In genomic region chr19:39405261-39405912, GRCh38 we compare ENCODE assay signal across 9 cellular contexts. TPM values are rescaled to one million over a fixed set of nuclear protein-coding genes. Genes with fewer than 3 reads are reported as not detected.
DNase-seq lines count a peak whose midpoint lies in the region; ATAC-seq lines count a peak whose summit lies in the region.
"Had no signal": no experiment of that assay in that cellular context is flagged by ENCODE, and none has a peak within 500 bp of the region (broad histone marks: within the 10 kb centered on the region; RNA-seq: fewer than 3 reads in every experiment).

No MANE protein-coding gene starts in this region.

- no peak for DNase-seq in activated CD4-positive, alpha-beta T cell treated with anti-CD3 and anti-CD28 coated beads, Interleukin-2, amount 10 ng/mL, durations not matched to agents 7 days and 5 days
- DNase-seq in activated CD4-positive, alpha-beta T cell treated with anti-CD3 and anti-CD28 coated beads for 48 hours, result no peak
- DNase-seq in activated CD4-positive, alpha-beta memory T cell treated with anti-CD3 and anti-CD28 coated beads, Interleukin-2, amount 10 ng/mL, durations not matched to agents 7 days and 5 days, result no peak
- peak; percentile 16 for DNase-seq in iris pigment epithelial cell (ENCODE audit: low read depth)
- DNase-seq in substantia nigra (lab: John Stamatoyannopoulos, UW), result no peak
- no peak for DNase-seq in activated CD4-positive, alpha-beta T cell treated with anti-CD3 and anti-CD28 coated beads, Interleukin-2, amount 50 U/mL, for 1 hour
- DNase-seq in NCI-H146 (lab: John Stamatoyannopoulos, UW), result no peak
- no peak for DNase-seq in left lobe of liver (ENCODE audit: low spot score)
- DNase-seq: activated CD4-positive, alpha-beta T cell treated with anti-CD3 and anti-CD28 coated beads for 1 hour had no signal

- peak overlapping the region; percentile 88 for H3K27ac ChIP-seq in substantia nigra (ENCODE audit: low read depth, low read length, poor library complexity, severe bottlenecking)

- CTCF ChIA-PET in activated CD4-positive, alpha-beta T cell treated with anti-CD3 and anti-CD28 coated beads, Interleukin-2, amount 10 ng/mL, durations not matched to agents 7 days and 5 days (lab: Charles Lee), result interaction anchor here (0.6 to 2.1 kb wide), 2 partner anchors 9 to 14 kb away, joined by 5 to 11 read pairs; partner anchors contain the start of genes MED29 and PAF1
- CTCF ChIA-PET in activated CD4-positive, alpha-beta memory T cell treated with anti-CD3 and anti-CD28 coated beads, Interleukin-2, amount 10 ng/mL, durations not matched to agents 7 days and 5 days (lab: Charles Lee), result interaction anchor here (4.5 kb wide), 1 partner anchor 7 kb away, joined by 57 read pairs; no protein-coding TSS in a partner anchor

- POLR2A ChIA-PET in activated CD4-positive, alpha-beta T cell treated with anti-CD3 and anti-CD28 coated beads, Interleukin-2, amount 10 ng/mL, durations not matched to agents 7 days and 5 days (lab: Charles Lee), result interaction anchor here (0.7 kb wide), 1 partner anchor 73 kb away, joined by 3 read pairs; no protein-coding TSS in a partner anchor
- POLR2A ChIA-PET in activated CD4-positive, alpha-beta memory T cell treated with anti-CD3 and anti-CD28 coated beads, Interleukin-2, amount 10 ng/mL, durations not matched to agents 7 days and 5 days (lab: Charles Lee), result interaction anchor here (0.9 to 10.6 kb wide), 5 partner anchors 8 to 70 kb away, joined by 4 to 195 read pairs (median 60); partner anchors contain the start of genes GMFG, MED29, PAF1 and RPS16

- H3K4me1 Mint-ChIP-seq in activated CD4-positive, alpha-beta T cell treated with anti-CD3 and anti-CD28 coated beads, Interleukin-2, amount 10 ng/mL, durations not matched to agents 7 days and 5 days, result peaks cover 53% of the 10 kb centered on the region
- peaks cover 51% of the 10 kb centered on the region for H3K4me1 Mint-ChIP-seq in activated CD4-positive, alpha-beta memory T cell treated with anti-CD3 and anti-CD28 coated beads, Interleukin-2, amount 10 ng/mL, durations not matched to agents 7 days and 5 days

- H3K27me3 Mint-ChIP-seq in activated CD4-positive, alpha-beta T cell treated with anti-CD3 and anti-CD28 coated beads, Interleukin-2, amount 10 ng/mL, durations not matched to agents 7 days and 5 days, result no peaks in the 10 kb centered on the region
- H3K27me3 Mint-ChIP-seq in activated CD4-positive, alpha-beta memory T cell treated with anti-CD3 and anti-CD28 coated beads, Interleukin-2, amount 10 ng/mL, durations not matched to agents 7 days and 5 days, result no peaks in the 10 kb centered on the region

- no peak for ATAC-seq in left lobe of liver

- no peaks in the 10 kb centered on the region for H3K9me3 Mint-ChIP-seq in activated CD4-positive, alpha-beta T cell treated with anti-CD3 and anti-CD28 coated beads, Interleukin-2, amount 10 ng/mL, durations not matched to agents 7 days and 5 days
- H3K9me3 Mint-ChIP-seq in activated CD4-positive, alpha-beta memory T cell treated with anti-CD3 and anti-CD28 coated beads, Interleukin-2, amount 10 ng/mL, durations not matched to agents 7 days and 5 days, result no peaks in the 10 kb centered on the region

- H3K27ac Mint-ChIP-seq in activated CD4-positive, alpha-beta T cell treated with anti-CD3 and anti-CD28 coated beads, Interleukin-2, amount 10 ng/mL, durations not matched to agents 7 days and 5 days, result peak overlapping the region; percentile 94
- H3K27ac Mint-ChIP-seq in activated CD4-positive, alpha-beta memory T cell treated with anti-CD3 and anti-CD28 coated beads, Interleukin-2, amount 10 ng/mL, durations not matched to agents 7 days and 5 days, result peak overlapping the region; percentile 82

- peak overlapping the region; percentile 87 for H3K4me3 Mint-ChIP-seq in activated CD4-positive, alpha-beta T cell treated with anti-CD3 and anti-CD28 coated beads, Interleukin-2, amount 10 ng/mL, durations not matched to agents 7 days and 5 days
- H3K4me3 Mint-ChIP-seq in activated CD4-positive, alpha-beta memory T cell treated with anti-CD3 and anti-CD28 coated beads, Interleukin-2, amount 10 ng/mL, durations not matched to agents 7 days and 5 days, result peak overlapping the region; percentile 86

- H3K36me3 Mint-ChIP-seq in activated CD4-positive, alpha-beta T cell treated with anti-CD3 and anti-CD28 coated beads, Interleukin-2, amount 10 ng/mL, durations not matched to agents 7 days and 5 days (ENCODE audit: low read depth), result peaks cover 27% of the 10 kb centered on the region
- H3K36me3 Mint-ChIP-seq in activated CD4-positive, alpha-beta memory T cell treated with anti-CD3 and anti-CD28 coated beads, Interleukin-2, amount 10 ng/mL, durations not matched to agents 7 days and 5 days (ENCODE audit: low read depth), result peaks cover 34% of the 10 kb centered on the region

RNA-seq across cellular contexts. Expression of gene ZFP36, which starts 1.3 kb away (rescaled TPM):
- 10 to 100 TPM; 92.5 to 93.4 TPM for total RNA-seq in activated CD4-positive, alpha-beta T cell treated with anti-CD3 and anti-CD28 coated beads, Interleukin-2, amount 10 ng/mL, durations not matched to agents 7 days and 5 days
- total RNA-seq in activated CD4-positive, alpha-beta memory T cell treated with anti-CD3 and anti-CD28 coated beads, Interleukin-2, amount 10 ng/mL, durations not matched to agents 7 days and 5 days, result 100 to 1,000 TPM; 189 to 194 TPM
- total RNA-seq in left lobe of liver, result 44.0 TPM

RNA-seq across cellular contexts. Expression of gene PLEKHG2, which starts 7.1 kb away (rescaled TPM):
- total RNA-seq in activated CD4-positive, alpha-beta T cell treated with anti-CD3 and anti-CD28 coated beads, Interleukin-2, amount 10 ng/mL, durations not matched to agents 7 days and 5 days, result 10 to 100 TPM; 74.4 to 77.9 TPM
- 10 to 100 TPM; 82.4 to 93.0 TPM for total RNA-seq in activated CD4-positive, alpha-beta memory T cell treated with anti-CD3 and anti-CD28 coated beads, Interleukin-2, amount 10 ng/mL, durations not matched to agents 7 days and 5 days
- 3.8 TPM for total RNA-seq in left lobe of liver

RNA-seq across cellular contexts. Expression of gene MED29, which starts 14.2 kb away (rescaled TPM):
- 10 to 100 TPM; 34.9 to 40.1 TPM for total RNA-seq in activated CD4-positive, alpha-beta T cell treated with anti-CD3 and anti-CD28 coated beads, Interleukin-2, amount 10 ng/mL, durations not matched to agents 7 days and 5 days
- total RNA-seq in activated CD4-positive, alpha-beta memory T cell treated with anti-CD3 and anti-CD28 coated beads, Interleukin-2, amount 10 ng/mL, durations not matched to agents 7 days and 5 days, result 10 to 100 TPM; 32.3 to 34.5 TPM
- 19.2 TPM for total RNA-seq in left lobe of liver

RNA-seq across cellular contexts. Expression of gene PAF1, which starts 14.5 kb away (rescaled TPM):
- total RNA-seq in activated CD4-positive, alpha-beta T cell treated with anti-CD3 and anti-CD28 coated beads, Interleukin-2, amount 10 ng/mL, durations not matched to agents 7 days and 5 days, result 10 to 100 TPM; 43.8 to 44.5 TPM
- total RNA-seq in activated CD4-positive, alpha-beta memory T cell treated with anti-CD3 and anti-CD28 coated beads, Interleukin-2, amount 10 ng/mL, durations not matched to agents 7 days and 5 days, result 10 to 100 TPM; 44.0 to 47.2 TPM
- 21.3 TPM for total RNA-seq in left lobe of liver

RNA-seq across cellular contexts. Expression of gene RPS16, which starts 30.4 kb away (rescaled TPM):
- total RNA-seq in activated CD4-positive, alpha-beta T cell treated with anti-CD3 and anti-CD28 coated beads, Interleukin-2, amount 10 ng/mL, durations not matched to agents 7 days and 5 days, result 1,000 to 10,000 TPM; 2,465 to 3,009 TPM
- 1,000 to 10,000 TPM; 2,238 to 2,243 TPM for total RNA-seq in activated CD4-positive, alpha-beta memory T cell treated with anti-CD3 and anti-CD28 coated beads, Interleukin-2, amount 10 ng/mL, durations not matched to agents 7 days and 5 days
- total RNA-seq in left lobe of liver, result 668 TPM

Comparison
In these comparisons a context has a peak if more than half of its experiments do, and no peak if none do; other contexts are left out.
1. RNA of gene PLEKHG2, which starts 7.1 kb away (total RNA-seq): 82.4 to 93.0 TPM in activated CD4-positive, alpha-beta memory T cell treated with anti-CD3 and anti-CD28 coated beads, Interleukin-2, amount 10 ng/mL, durations not matched to agents 7 days and 5 days and 74.4 to 77.9 TPM in activated CD4-positive, alpha-beta T cell treated with anti-CD3 and anti-CD28 coated beads, Interleukin-2, amount 10 ng/mL, durations not matched to agents 7 days and 5 days; 3.8 TPM in left lobe of liver (single experiment); every median in the first group is over 10 times any median in the second.